ENCODE assay signal across 9 cellular contexts in genomic region chr11:12223771-12224536, GRCh38.
DNase-seq lines count a peak whose midpoint lies in the region; ATAC-seq, FAIRE-seq and TF ChIP-seq lines count a peak whose summit lies in the region.
"Had no signal": no experiment of that assay in that cellular context is flagged by ENCODE, and none has a peak within 500 bp of the region (broad histone marks: within the 10 kb centered on the region; RNA-seq: fewer than 3 reads in every experiment).

No MANE protein-coding gene starts in this region.

- H3K79me2 ChIP-seq in MM.1S (ENCODE audit: low read length): no peaks in the 10 kb centered on the region

- TF ChIP-seq CTCF in MM.1S (IDR thresholded peaks at IDR 0.05; ENCODE audit: low read length) (no peak), brain (conservative IDR thresholded peaks at IDR 0.05) (no peak), GM10266 (IDR thresholded peaks at IDR 0.05; ENCODE audit: control insufficient read depth, insufficient read depth, low read depth, missing control alignments) (no peak)

- no peaks in the 10 kb centered on the region for H3K27me3 ChIP-seq in MM.1S (replicated peaks; ENCODE audit: insufficient read depth, low read length)
- H3K27me3 ChIP-seq: thyroid gland had no signal

- H3K4me2 ChIP-seq in MM.1S (ENCODE audit: low read depth, low read length): peak overlapping the region; percentile 68

- no peaks in the 10 kb centered on the region for H4K20me1 ChIP-seq in MM.1S (ENCODE audit: insufficient read depth, low read length)

- H3K36me3 ChIP-seq in MM.1S (replicated peaks; ENCODE audit: insufficient read depth, low read length): no peaks in the 10 kb centered on the region

- H2AFZ ChIP-seq in MM.1S (ENCODE audit: low read length): peak overlapping the region; percentile 6; the same call in 1 of the 2 replicates

- no peaks in the 10 kb centered on the region for H3F3A ChIP-seq in MM.1S (ENCODE audit: insufficient read depth, low read length)

- no peaks in the 10 kb centered on the region for H3K27me3 Mint-ChIP-seq in brain

- peak overlapping the region; percentile 39 for H3K4me3 ChIP-seq in MM.1S (ENCODE audit: low read length)
- H3K4me3 ChIP-seq in skin epidermis: peak overlapping the region in 2 of 7 experiments; percentile 4 to 11
- H3K4me3 ChIP-seq: thyroid gland had no signal

- ATAC-seq in GM21367 (IDR thresholded peaks at IDR 0.05; ENCODE audit: unreplicated experiment) (no peak), HG02973 (IDR thresholded peaks at IDR 0.05; ENCODE audit: unreplicated experiment) (no peak)

- peak; percentile 54 for FAIRE-seq in GM19239 (lab: Jason Lieb, UNC)

- peaks cover 40% of the 10 kb centered on the region for H3K4me1 Mint-ChIP-seq in brain

- peaks cover 0 to 3% (median 0%) of the 10 kb centered on the region in 5 experiments for H3K9me3 Mint-ChIP-seq in brain

- no peaks in the 10 kb centered on the region for H3K9me2 ChIP-seq in MM.1S (replicated peaks; ENCODE audit: insufficient read depth, low read length)

- peak overlapping the region; percentile 76 for H3K9ac ChIP-seq in MM.1S (ENCODE audit: low read length)

- H3K4me3 Mint-ChIP-seq in brain: no peak overlapping the region

- H3K27ac ChIP-seq in MM.1S (ENCODE audit: low read length) (peak overlapping the region; percentile 82), skin epidermis (peak overlapping the region; percentile 13 to 98 (median 80))
- H3K27ac ChIP-seq: thyroid gland had no signal

- no peaks in the 10 kb centered on the region for H3K9me3 ChIP-seq in MM.1S (replicated peaks; ENCODE audit: insufficient read depth, low read length)
- H3K9me3 ChIP-seq: thyroid gland had no signal

- H3K4me1 ChIP-seq in MM.1S (ENCODE audit: low read length): peaks cover 19% of the 10 kb centered on the region

- H3K27ac Mint-ChIP-seq in brain: peak overlapping the region in 4 of 5 experiments; percentile 1 to 67 (median 21)

- no peak for DNase-seq in GM19239 (ENCODE audit: insufficient read length, low spot score)
- no peak for DNase-seq in MM.1S
- no peak for DNase-seq in effector CD4-positive, alpha-beta T cell
- DNase-seq in GM10266 (ENCODE audit: extremely low spot score): no peak

- H3K36me3 Mint-ChIP-seq in brain: peaks cover 10% of the 10 kb centered on the region
